In genomic region chr22:43840431-43840830, GRCh38 we compare ENCODE assay signal across 11 cellular contexts. TPM values are rescaled to one million over a fixed set of nuclear protein-coding genes. Genes with fewer than 3 reads are reported as not detected.
"Had no signal": no experiment of that assay in that cellular context is flagged by ENCODE, and none has a peak within 500 bp of the region (broad histone marks: within the 10 kb centered on the region; RNA-seq: fewer than 3 reads in every experiment).

No MANE protein-coding gene starts in this region.

- H3K4me1 ChIP-seq: HAP-1 had no signal

- H3K4me2 ChIP-seq: GM23338, KMS-11 had no signal

- FAIRE-seq: H1, H54 had no signal

- DNase-seq: HFFc6, KBM-7 had no signal

- ATAC-seq: GM23338, HCT116 had no signal

- H3K9ac ChIP-seq: KMS-11 had no signal

- H2AFZ ChIP-seq: GM23338 had no signal

- H3K36me3 ChIP-seq: HAP-1 had no signal

- H3K27ac ChIP-seq: HL-60, KMS-11 had no signal

- H3K4me3 ChIP-seq: GM23338, HAP-1 had no signal

- H3K9me3 ChIP-seq: HAP-1 had no signal

RNA-seq across cellular contexts. Expression of gene SULT4A1, which starts 21.9 kb away (rescaled TPM):
- total RNA-seq: HFFc6 had no signal
- polyA plus RNA-seq: IgD-negative memory B cell had no signal

RNA-seq across cellular contexts. Expression of gene EFCAB6, which starts 28.3 kb away (rescaled TPM):
- total RNA-seq: HT1080 had no signal
- polyA plus RNA-seq: IgD-negative memory B cell had no signal

RNA-seq across cellular contexts. Expression of gene PNPLA5, which starts 51.4 kb away (rescaled TPM):
- total RNA-seq: HFFc6, HT1080 had no signal
- polyA plus RNA-seq: IgD-negative memory B cell had no signal
